Comparison of ENCODE assay signal across 8 cellular contexts in the genomic region with DNA sequence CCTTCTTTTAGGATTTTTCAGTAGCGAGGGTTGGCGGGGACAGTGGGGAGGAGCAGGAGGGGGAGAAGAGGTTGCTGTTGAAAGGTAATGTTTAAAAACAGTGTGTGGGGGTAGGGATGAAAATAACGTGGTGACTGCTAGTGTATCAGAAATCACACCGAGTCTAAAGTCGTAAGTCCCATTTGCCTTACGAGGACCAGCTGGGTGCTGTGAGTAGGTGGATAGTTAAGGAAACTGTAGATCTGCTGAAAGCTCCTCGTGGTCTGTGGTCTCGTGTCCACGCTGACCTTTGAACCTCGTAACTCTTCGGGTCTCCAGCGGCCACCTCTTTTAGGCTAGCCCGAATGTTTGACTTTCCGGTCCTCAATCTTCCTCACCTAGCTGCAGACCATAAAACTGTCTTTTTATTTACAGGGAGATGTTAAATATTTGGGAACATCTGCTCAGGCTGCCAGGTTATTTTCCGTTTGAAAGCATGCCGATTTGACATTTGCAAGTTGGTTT. TPM values are rescaled to one million over a fixed set of nuclear protein-coding genes. Genes with fewer than 3 reads are reported as not detected.
DNase-seq lines count a peak whose midpoint lies in the region; ATAC-seq, FAIRE-seq and TF ChIP-seq lines count a peak whose summit lies in the region.

No MANE protein-coding gene starts in this region.

- dilution Hi-C loops in keratinocyte (cut with MboI; ENCODE audit: extremely low pct_ligation_motif_present, low sequenced_read_pairs) = no loop called here

- no peaks in the 10 kb centered on the region for H3K9me3 Mint-ChIP-seq in astrocyte (ENCODE audit: unreplicated experiment)

- ATAC-seq in GM18505 (IDR thresholded peaks at IDR 0.05; ENCODE audit: unreplicated experiment) (no peak), HG03439 (IDR thresholded peaks at IDR 0.05; ENCODE audit: unreplicated experiment) (peak; percentile 30), HG03457 (IDR thresholded peaks at IDR 0.05; ENCODE audit: unreplicated experiment) (no peak), GM19452 (IDR thresholded peaks at IDR 0.05; ENCODE audit: unreplicated experiment) (no peak), GM21390 (IDR thresholded peaks at IDR 0.05; ENCODE audit: unreplicated experiment) (no peak)

- H3K4me2 ChIP-seq in astrocyte (ENCODE audit: low read length) = peak overlapping the region; percentile 89
- peak overlapping the region; percentile 100 for H3K4me2 ChIP-seq in keratinocyte (ENCODE audit: control insufficient read depth, extremely low read depth, insufficient read depth, low read depth, low read length)

- TF ChIP-seq POLR2A in GM18505 (IDR thresholded peaks at IDR 0.05; ENCODE audit: borderline replicate concordance, extremely low read depth, insufficient read depth, insufficient read length) = peak; percentile 10

- H3K9me1 ChIP-seq in keratinocyte (ENCODE audit: control insufficient read depth, extremely low read depth, insufficient read depth, low read length) = no peaks in the 10 kb centered on the region

- no peaks in the 10 kb centered on the region for H4K20me1 ChIP-seq in astrocyte (ENCODE audit: insufficient read depth, low read length)
- H4K20me1 ChIP-seq in keratinocyte (ENCODE audit: control insufficient read depth, extremely low read depth, insufficient read depth, low read length) = no peaks in the 10 kb centered on the region

- no peak for FAIRE-seq in astrocyte (lab: Jason Lieb, UNC)
- FAIRE-seq in keratinocyte (lab: Jason Lieb, UNC) = peak; percentile 55

- peak overlapping the region; percentile 85 for H3K9ac ChIP-seq in astrocyte (ENCODE audit: low read length)
- H3K9ac ChIP-seq in keratinocyte (ENCODE audit: control insufficient read depth, extremely low read depth, insufficient read depth, low read length) = peak overlapping the region; percentile 78
- peak overlapping the region; percentile 74 to 84 (median 77) for H3K9ac ChIP-seq in subcutaneous abdominal adipose tissue (ENCODE audit: low read length in 5 of 5)

- no peak overlapping the region for H3K27ac ChIP-seq in astrocyte (ENCODE audit: low read depth, low read length)
- peak overlapping the region; percentile 60 for H3K27ac ChIP-seq in keratinocyte (ENCODE audit: control insufficient read depth, insufficient read depth, low read length)
- peak overlapping the region; percentile 78 for H3K27ac ChIP-seq in subcutaneous abdominal adipose tissue (ENCODE audit: low read depth, low read length)

- H3K36me3 Mint-ChIP-seq in astrocyte (ENCODE audit: low read depth, unreplicated experiment) = peaks cover 2% of the 10 kb centered on the region

- peaks cover 26% of the 10 kb centered on the region for H3K4me1 Mint-ChIP-seq in astrocyte (ENCODE audit: low read depth, unreplicated experiment)

- peak overlapping the region; percentile 95 for H3K4me3 Mint-ChIP-seq in astrocyte (ENCODE audit: unreplicated experiment)

- TF ChIP-seq CTCF in astrocyte (IDR thresholded peaks at IDR 0.05; ENCODE audit: insufficient read depth, low read depth, low read length) = no peak
- no peak for TF ChIP-seq CTCF in keratinocyte (optimal IDR thresholded peaks at IDR 0.05 in 1 of 3, IDR thresholded peaks at IDR 0.05 in 1 of 3, conservative IDR thresholded peaks at IDR 0.05 in 1 of 3; ENCODE audit: extremely low read depth in 1 of 3, insufficient read depth in 2 of 3, low read length in 3 of 3)

- H3K27me3 ChIP-seq in astrocyte (ENCODE audit: insufficient read depth, low read length) = no peaks in the 10 kb centered on the region
- H3K27me3 ChIP-seq in keratinocyte (ENCODE audit: control insufficient read depth, extremely low read depth, insufficient read depth, low read length) = no peaks in the 10 kb centered on the region
- H3K27me3 ChIP-seq in subcutaneous abdominal adipose tissue (ENCODE audit: control insufficient read depth in 5 of 5, insufficient read depth in 4 of 5, low read length in 5 of 5) = no peaks in the 10 kb centered on the region

- peak overlapping the region; percentile 81 for H3K27ac Mint-ChIP-seq in astrocyte (ENCODE audit: unreplicated experiment)

- peak overlapping the region; percentile 90 for H2AFZ ChIP-seq in astrocyte (ENCODE audit: low read depth, low read length)
- H2AFZ ChIP-seq in keratinocyte (ENCODE audit: control insufficient read depth, low read length) = peak overlapping the region; percentile 93

- H3K9me3 ChIP-seq in astrocyte (ENCODE audit: insufficient read depth, low read depth, low read length) (no peaks in the 10 kb centered on the region), keratinocyte (ENCODE audit: control insufficient read depth, low read depth, low read length) (no peaks in the 10 kb centered on the region), subcutaneous abdominal adipose tissue (ENCODE audit: control insufficient read depth in 5 of 5, low read length in 5 of 5) (no peaks in the 10 kb centered on the region)

- H3K36me3 ChIP-seq in astrocyte (ENCODE audit: insufficient read depth, low read length) (no peaks in the 10 kb centered on the region), keratinocyte (ENCODE audit: control insufficient read depth in 2 of 2, extremely low read depth in 1 of 2, insufficient read depth in 2 of 2, low read length in 2 of 2) (no peaks in the 10 kb centered on the region), subcutaneous abdominal adipose tissue (ENCODE audit: control insufficient read depth in 5 of 5, insufficient read depth in 5 of 5, low read length in 5 of 5) (no peaks in the 10 kb centered on the region)

- H3K27me3 Mint-ChIP-seq in astrocyte (ENCODE audit: low read depth, unreplicated experiment) = no peaks in the 10 kb centered on the region

- H3K79me2 ChIP-seq in astrocyte (ENCODE audit: insufficient read depth, low read length) (peaks cover 2% of the 10 kb centered on the region), keratinocyte (ENCODE audit: control insufficient read depth, insufficient read depth, low read length) (peaks cover 12% of the 10 kb centered on the region)

- peak overlapping the region; percentile 84 for H3K4me3 ChIP-seq in astrocyte (ENCODE audit: insufficient read depth, low read depth, low read length)
- H3K4me3 ChIP-seq in keratinocyte (ENCODE audit: control insufficient read depth in 2 of 3, extremely low read depth in 1 of 3, insufficient read depth in 2 of 3, low read depth in 1 of 3, low read length in 3 of 3) = peak overlapping the region; percentile 79 to 87 (median 87)
- H3K4me3 ChIP-seq in subcutaneous abdominal adipose tissue (ENCODE audit: low read depth in 1 of 5, low read length in 5 of 5) = peak overlapping the region; percentile 73 to 87 (median 87)

- DNase-seq in astrocyte (ENCODE audit: low read depth) = peak; percentile 8
- no peak for DNase-seq in keratinocyte (ENCODE audit: low read depth, low spot score)

- peaks cover 10% of the 10 kb centered on the region for H3K4me1 ChIP-seq in astrocyte (ENCODE audit: insufficient read depth, low read length)
- peaks cover 24% of the 10 kb centered on the region for H3K4me1 ChIP-seq in keratinocyte (ENCODE audit: control insufficient read depth, extremely low read depth, insufficient read depth, low read length)
- peaks cover 4 to 39% (median 32%) of the 10 kb centered on the region in 5 donors for H3K4me1 ChIP-seq in subcutaneous abdominal adipose tissue (ENCODE audit: control insufficient read depth in 5 of 5, insufficient read depth in 5 of 5, low read length in 5 of 5)

RNA-seq across cellular contexts. Expression of a gene that starts 29.3 kb away (rescaled TPM):
- total RNA-seq in astrocyte = 4.4 and 4.8 TPM in 2 replicates
- polyA plus RNA-seq in keratinocyte = 1.8 to 5.3 TPM (median 4.0 TPM) in 3 replicates
- polyA plus RNA-seq in keratinocyte (2011; ENCODE audit: low read depth) = 14.4 TPM
- 1.2 and 2.7 TPM in 2 replicates for polyA plus RNA-seq in keratinocyte (2011; cell fraction: cytosol; rRNA removed)
- 4.3 and 5.2 TPM in 2 replicates for polyA plus RNA-seq in keratinocyte (2011; cell fraction: nucleus; rRNA removed)
- 2.4 and 8.6 TPM in 2 replicates for polyA plus RNA-seq in keratinocyte (2012; ENCODE audit: low replicate concordance)
- 0.56 to 4.3 TPM (median 1.5 TPM) in 3 replicates for polyA minus RNA-seq in keratinocyte
- 5.2 TPM for polyA minus RNA-seq in keratinocyte (2011; cell fraction: cytosol; rRNA and poly(A)+ RNA removed)
- 3.1 and 5.4 TPM in 2 replicates for polyA minus RNA-seq in keratinocyte (2011; cell fraction: nucleus; rRNA and poly(A)+ RNA removed)
